Comparison of ENCODE assay signal across 35 cellular contexts in the genomic region with DNA sequence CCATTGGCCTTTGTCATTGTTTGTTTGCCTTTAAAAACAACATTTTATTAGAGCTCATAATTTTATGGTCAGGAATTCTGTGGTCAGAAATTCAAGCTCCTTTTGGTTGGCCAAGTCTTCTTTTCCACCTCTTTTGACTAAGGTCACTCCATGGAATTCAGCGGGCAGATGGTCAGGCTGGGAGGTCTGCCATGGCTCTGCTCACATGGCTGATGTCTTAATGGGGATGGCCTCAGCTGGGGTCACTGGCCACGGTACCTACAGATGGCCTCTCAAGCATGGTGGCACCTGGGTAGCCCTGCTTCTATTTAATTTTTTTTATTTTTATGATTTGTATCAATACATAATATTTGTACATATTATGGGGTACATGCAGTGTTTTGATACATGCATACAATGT.
"Had no signal": no experiment of that assay in that cellular context is flagged by ENCODE, and none has a peak within 500 bp of the region (broad histone marks: within the 10 kb centered on the region; RNA-seq: fewer than 3 reads in every experiment).

No MANE protein-coding gene starts in this region.

- DNase-seq: Karpas-422, Kasumi-1, KG1, MG63, MM.1S, NCI-H1048, NCI-H1092, NCI-H1092 treated with DMSO at 0.1 percent for 48 hours, NCI-H1105, NCI-H1105 treated with DMSO at 0.1 percent for 48 hours, NCI-H1417, NCI-H1417 treated with DMSO at 0.1 percent for 48 hours, NCI-H1436, NCI-H1436 treated with DMSO at 0.1 percent for 48 hours, NCI-H146, NCI-H1694, NCI-H1694 treated with DMSO at 0.1 percent for 48 hours, NCI-H187, NCI-H187 treated with DMSO at 0.1 percent for 48 hours, NCI-H1930, NCI-H2029, NCI-H2029 treated with DMSO at 0.1 percent for 48 hours, NCI-H2081, NCI-H2081 treated with DMSO at 0.1 percent for 48 hours, NCI-H2107, NCI-H2171, NCI-H2171 treated with DMSO at 0.1 percent for 48 hours, NCI-H2227 treated with DMSO at 0.1 percent for 48 hours, NCI-H226, NCI-H345, NCI-H446, NCI-H446 treated with DMSO at 0.1 percent for 48 hours, NCI-H510A, NCI-H510A treated with DMSO at 0.1 percent for 48 hours had no signal

- H3K27ac ChIP-seq: KMS-11 had no signal

- H3K27me3 ChIP-seq: MG63 had no signal

- H3K4me2 ChIP-seq: KMS-11 had no signal

- H3K9ac ChIP-seq: KMS-11 had no signal

- H3K36me3 ChIP-seq: MG63 had no signal

- H3K9me3 ChIP-seq: MG63 had no signal

- H3K4me3 ChIP-seq: MG63 had no signal
